ENCODE assay signal across 8 cellular contexts in the genomic region with DNA sequence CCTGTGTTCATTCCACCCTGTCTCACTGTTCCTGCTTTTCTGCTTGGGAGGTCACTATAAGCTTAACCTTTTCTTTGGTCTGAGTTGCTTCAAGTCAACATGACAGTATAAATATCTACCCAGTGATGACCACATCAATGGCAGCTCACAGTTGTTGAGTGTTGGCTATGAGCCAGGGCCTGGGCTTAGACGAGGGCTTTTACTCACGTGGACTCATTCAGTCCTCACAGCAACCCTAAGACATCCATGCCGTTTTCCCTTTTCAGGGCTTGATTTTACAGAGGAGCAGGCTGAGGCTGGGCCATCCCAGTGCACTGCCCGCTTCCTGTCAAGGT. TPM values are rescaled to one million over a fixed set of nuclear protein-coding genes. Genes with fewer than 3 reads are reported as not detected.
DNase-seq lines count a peak whose midpoint lies in the region; ATAC-seq and TF ChIP-seq lines count a peak whose summit lies in the region.

No MANE protein-coding gene starts in this region.

- no peaks in the 10 kb centered on the region for H3K9me3 ChIP-seq in MM.1S (replicated peaks; ENCODE audit: insufficient read depth, low read length)

- peaks cover 47% of the 10 kb centered on the region for H3K4me1 ChIP-seq in MM.1S (ENCODE audit: low read length)

- H3K4me3 ChIP-seq in MM.1S (ENCODE audit: low read length) (no peak overlapping the region), brain microvascular endothelial cell (ENCODE audit: low read depth, low read length) (no peak overlapping the region)

- H3K9me3 Mint-ChIP-seq in mesothelial cell of epicardium, result no peaks in the 10 kb centered on the region

- ATAC-seq in HG02571 (IDR thresholded peaks at IDR 0.05; ENCODE audit: unreplicated experiment), result no peak

- H3K27ac ChIP-seq in MM.1S (ENCODE audit: low read length) (peak overlapping the region; percentile 97; the same call in 1 of the 2 replicates), brain microvascular endothelial cell (peak overlapping the region; percentile 83)

- H3K36me3 ChIP-seq in MM.1S (replicated peaks; ENCODE audit: insufficient read depth, low read length) (peaks cover 10% of the 10 kb centered on the region), brain microvascular endothelial cell (replicated peaks) (peaks cover 89% of the 10 kb centered on the region)

- H3K27me3 Mint-ChIP-seq in mesothelial cell of epicardium (ENCODE audit: low read depth), result no peaks in the 10 kb centered on the region

- DNase-seq in AG08395 (ENCODE audit: low spot score), result peak; percentile 61
- no peak for DNase-seq in MM.1S
- peak; percentile 78 for DNase-seq in brain microvascular endothelial cell
- no peak for DNase-seq in mesothelial cell of epicardium (ENCODE audit: low spot score in 2 of 2, unreplicated experiment in 2 of 2)
- no peak for DNase-seq in SK-N-DZ (ENCODE audit: low spot score)
- DNase-seq in germinal center (ENCODE audit: low spot score), result no peak
- no peak for DNase-seq in NCI-H2081 treated with DMSO at 0.1 percent for 48 hours (lab: John Stamatoyannopoulos, UW)

- in situ Hi-C loops in brain microvascular endothelial cell (cut with HindIII; ENCODE audit: low pct_ligation_motif_present, low sequenced_read_pairs), result no loop called here

- H3K9ac ChIP-seq in MM.1S (ENCODE audit: low read length), result no peak overlapping the region

- H2AFZ ChIP-seq in MM.1S (ENCODE audit: low read length), result no peak overlapping the region

- H3K27me3 ChIP-seq in MM.1S (replicated peaks; ENCODE audit: insufficient read depth, low read length), result no peaks in the 10 kb centered on the region
- H3K27me3 ChIP-seq in brain microvascular endothelial cell (replicated peaks), result no peaks in the 10 kb centered on the region

- no peak overlapping the region for H3K4me2 ChIP-seq in MM.1S (ENCODE audit: low read depth, low read length)

- no peaks in the 10 kb centered on the region for H3K9me2 ChIP-seq in MM.1S (replicated peaks; ENCODE audit: insufficient read depth, low read length)

- H3K79me2 ChIP-seq in MM.1S (ENCODE audit: low read length), result peaks cover 53% of the 10 kb centered on the region

- no peak for TF ChIP-seq CTCF in MM.1S (IDR thresholded peaks at IDR 0.05; ENCODE audit: low read length)
- TF ChIP-seq CTCF in brain microvascular endothelial cell (IDR thresholded peaks at IDR 0.05; ENCODE audit: low read depth, low read length, missing control alignments), result no peak
- no peak for TF ChIP-seq CTCF in mesothelial cell of epicardium (IDR thresholded peaks at IDR 0.05; ENCODE audit: unreplicated experiment)

- H3K36me3 Mint-ChIP-seq in mesothelial cell of epicardium, result peaks cover 48% of the 10 kb centered on the region

- H3K4me1 Mint-ChIP-seq in mesothelial cell of epicardium, result no peaks in the 10 kb centered on the region

- H3F3A ChIP-seq in MM.1S (ENCODE audit: insufficient read depth, low read length), result peaks cover 41% of the 10 kb centered on the region

- no peak overlapping the region for H3K4me3 Mint-ChIP-seq in mesothelial cell of epicardium

- no peaks in the 10 kb centered on the region for H4K20me1 ChIP-seq in MM.1S (ENCODE audit: insufficient read depth, low read length)

- peak overlapping the region; percentile 4 for H3K27ac Mint-ChIP-seq in mesothelial cell of epicardium

RNA-seq across cellular contexts. Expression of gene CCDC97, which starts 10.2 kb away (rescaled TPM):
- 40.5 to 41.9 TPM (median 40.6 TPM) in 3 replicates for total RNA-seq in mesothelial cell of epicardium
- polyA plus RNA-seq in SK-N-DZ (2014; cell fraction: cytosol; rRNA removed), result 7.1 and 8.5 TPM in 2 replicates
- polyA plus RNA-seq in SK-N-DZ (2014; cell fraction: nucleus; rRNA removed), result 5.3 and 5.6 TPM in 2 replicates

RNA-seq across cellular contexts. Expression of gene HNRNPUL1, which starts 35.5 kb away (rescaled TPM):
- 246 to 262 TPM (median 249 TPM) in 3 replicates for total RNA-seq in mesothelial cell of epicardium
- polyA plus RNA-seq in SK-N-DZ (2014; cell fraction: cytosol; rRNA removed), result 128 and 132 TPM in 2 replicates
- 50.4 and 50.6 TPM in 2 replicates for polyA plus RNA-seq in SK-N-DZ (2014; cell fraction: nucleus; rRNA removed)

RNA-seq across cellular contexts. Expression of gene TGFB1, which starts 54.0 kb away (rescaled TPM):
- 24.9 to 26.5 TPM (median 25.2 TPM) in 3 replicates for total RNA-seq in mesothelial cell of epicardium
- 6.3 and 8.1 TPM in 2 replicates for polyA plus RNA-seq in SK-N-DZ (2014; cell fraction: cytosol; rRNA removed)
- 1.8 and 9.6 TPM in 2 replicates for polyA plus RNA-seq in SK-N-DZ (2014; cell fraction: nucleus; rRNA removed)

Comparison
In these comparisons a context has a peak if more than half of its experiments do, and no peak if none do; other contexts are left out.
1. DNase-seq: peak in AG08395 (single experiment) and brain microvascular endothelial cell (single experiment); none in MM.1S (single experiment), mesothelial cell of epicardium (0 of 2), SK-N-DZ (single experiment), germinal center (single experiment) and NCI-H2081 treated with DMSO at 0.1 percent for 48 hours (single experiment).